In the genomic region with DNA sequence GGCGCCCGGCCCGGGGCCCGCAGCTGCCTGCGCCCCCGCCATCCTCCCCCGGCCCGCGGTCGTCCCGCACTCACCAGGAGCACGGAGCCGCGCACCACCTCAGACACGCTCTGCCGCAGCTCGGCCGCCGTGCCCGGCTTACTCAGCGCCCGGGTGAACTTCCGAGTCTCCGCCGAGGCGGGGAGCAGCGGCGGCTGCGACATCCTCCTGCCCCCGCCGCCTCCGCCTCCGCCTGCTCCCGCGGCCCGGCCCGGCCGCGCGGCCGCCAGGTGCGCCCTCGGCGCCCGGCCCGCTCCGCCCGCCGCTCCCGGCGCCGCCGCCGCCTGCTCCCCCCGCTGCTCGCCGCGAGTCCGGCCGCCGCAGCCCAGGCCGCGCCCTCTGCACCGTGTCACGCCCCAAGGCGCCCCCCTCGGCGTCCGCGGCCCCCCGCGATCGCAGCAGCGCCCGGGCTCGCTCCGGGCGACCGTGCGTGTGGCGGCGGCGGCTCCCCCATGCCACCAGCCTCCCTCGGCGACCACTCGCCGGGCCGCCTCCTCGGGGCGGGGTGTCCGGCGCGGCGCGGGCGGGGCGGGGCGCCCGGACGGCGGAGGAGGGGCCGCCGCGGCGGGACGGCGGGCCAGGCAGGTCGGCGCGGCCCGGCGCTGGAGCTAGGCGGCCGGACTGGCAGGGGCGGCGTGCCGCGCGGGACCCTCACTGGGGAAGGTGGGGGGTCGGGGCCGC, we compare ENCODE assay signal across 1 cellular context.
TF ChIP-seq lines count a peak whose summit lies in the region.

No MANE protein-coding gene starts in this region.

TF ChIP-seq in SK-N-SH, 30 proteins besides CTCF, POLR2A, EP300 and RAD21 (continued from another document):
- TF ChIP-seq, protein P1, sequence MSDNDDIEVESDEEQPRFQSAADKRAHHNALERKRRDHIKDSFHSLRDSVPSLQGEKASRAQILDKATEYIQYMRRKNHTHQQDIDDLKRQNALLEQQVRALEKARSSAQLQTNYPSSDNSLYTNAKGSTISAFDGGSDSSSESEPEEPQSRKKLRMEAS (IDR thresholded peaks at IDR 0.05; ENCODE audit: low read depth), result no peak
- TF ChIP-seq MEF2A (IDR thresholded peaks at IDR 0.05; ENCODE audit: borderline replicate concordance, low read depth), result no peak
- no peak for TF ChIP-seq TAF1 (IDR thresholded peaks at IDR 0.05; ENCODE audit: borderline replicate concordance, low read depth, low read length)
- TF ChIP-seq NRF1 (IDR thresholded peaks at IDR 0.05; ENCODE audit: low read depth, low read length), result no peak
- TF ChIP-seq GATA2 (CRISPR knock-in tag; IDR thresholded peaks at IDR 0.05), result no peak
- TF ChIP-seq FOSL2 (IDR thresholded peaks at IDR 0.05; ENCODE audit: borderline replicate concordance, low read depth), result no peak
- no peak for TF ChIP-seq GABPA (IDR thresholded peaks at IDR 0.05; ENCODE audit: low read depth)
- no peak for TF ChIP-seq USF2 (IDR thresholded peaks at IDR 0.05; ENCODE audit: borderline replicate concordance, low read depth, low read length)
